20 cellular contexts compared by ENCODE assay signal in the genomic region with DNA sequence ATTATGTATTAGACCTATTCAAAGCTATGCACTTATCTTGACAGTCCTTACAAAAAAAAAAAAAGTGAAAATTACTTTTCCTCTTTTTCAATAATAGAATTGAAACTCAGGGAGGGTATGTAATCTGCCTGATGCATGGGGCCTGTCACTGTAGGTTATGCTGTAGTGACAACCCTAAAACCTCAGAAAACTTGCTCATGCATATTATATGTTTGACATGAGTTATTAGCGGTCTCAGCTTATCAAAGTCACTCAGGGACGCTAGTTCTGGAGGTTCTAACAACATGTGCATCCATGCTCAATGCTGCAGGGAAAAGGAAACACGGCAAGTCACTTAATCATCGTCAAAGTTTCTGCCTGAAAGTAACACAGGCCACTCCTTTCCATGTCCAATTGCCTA.
DNase-seq lines count a peak whose midpoint lies in the region; ATAC-seq and TF ChIP-seq lines count a peak whose summit lies in the region.
"Had no signal": no experiment of that assay in that cellular context is flagged by ENCODE, and none has a peak within 500 bp of the region (broad histone marks: within the 10 kb centered on the region; RNA-seq: fewer than 3 reads in every experiment).

No MANE protein-coding gene starts in this region.

- no peak overlapping the region for H3K27ac Mint-ChIP-seq in GM23338
- no peak overlapping the region for H3K27ac Mint-ChIP-seq in stimulated activated memory B cell treated with anti-CD40 and anti-IgM and Interleukin-4, amounts not matched to agents 10 μg/mL and 1 μg/mL and 100 μg/mL, for 72 hours
- H3K27ac Mint-ChIP-seq in osteocyte (ENCODE audit: unreplicated experiment): no peak overlapping the region
- H3K27ac Mint-ChIP-seq: CD14-positive monocyte; CD4-positive, alpha-beta T cell; CD8-positive, alpha-beta memory T cell had no signal

- no peak overlapping the region for H3K4me2 ChIP-seq in GM23338
- H3K4me2 ChIP-seq: A549; BLaER1 treated with 17β-estradiol and CSF1 and Interleukin-3, amounts not matched to agents 10 nM and 100 nM had no signal

- H3K27me3 ChIP-seq in GM23338 (ENCODE audit: insufficient read depth): no peaks in the 10 kb centered on the region
- H3K27me3 ChIP-seq: BE2C; BLaER1 treated with 17β-estradiol and CSF1 and Interleukin-3, amounts not matched to agents 10 nM and 100 nM had no signal

- H3K9me3 Mint-ChIP-seq in GM23338 (peaks cover 13% of the 10 kb centered on the region; the same call in 2 of the 3 replicates), osteocyte (ENCODE audit: unreplicated experiment) (peaks cover 19% of the 10 kb centered on the region)
- H3K9me3 Mint-ChIP-seq in stimulated activated memory B cell treated with anti-CD40 and anti-IgM and Interleukin-4, amounts not matched to agents 10 μg/mL and 1 μg/mL and 100 μg/mL, for 72 hours: peaks cover 3% of the 10 kb centered on the region
- H3K9me3 Mint-ChIP-seq: CD4-positive, alpha-beta T cell had no signal

- CTCF ChIA-PET in RWPE1 (lab: Yijun Ruan, JAX): interaction anchor here (0.6 kb wide), 1 partner anchor 17 kb away, joined by 3 read pairs; no protein-coding TSS in a partner anchor

- no peak for ATAC-seq in GM23338
- peak; percentile 24 for ATAC-seq in stimulated activated memory B cell treated with anti-CD40 and anti-IgM and Interleukin-4, amounts not matched to agents 10 μg/mL and 1 μg/mL and 100 μg/mL, for 72 hours
- no peak for ATAC-seq in HG03108 (IDR thresholded peaks at IDR 0.05; ENCODE audit: unreplicated experiment)
- ATAC-seq: A549 had no signal

- H3F3A ChIP-seq in GM23338 (replicated peaks; ENCODE audit: low read depth): no peaks in the 10 kb centered on the region

- no peak overlapping the region for H3K4me3 ChIP-seq in GM23338
- H3K4me3 ChIP-seq: A549; BLaER1 treated with 17β-estradiol and CSF1 and Interleukin-3, amounts not matched to agents 10 nM and 100 nM had no signal

- no peaks in the 10 kb centered on the region for H3K36me3 ChIP-seq in GM23338 (ENCODE audit: insufficient read depth)
- H3K36me3 ChIP-seq: BE2C had no signal

- DNase-seq in GM23338 (ENCODE audit: low spot score) (no peak), left kidney (ENCODE audit: low read depth, low spot score) (peak; percentile 32), RWPE1 (ENCODE audit: low spot score) (no peak), osteocyte (ENCODE audit: extremely low spot score, unreplicated experiment) (no peak)
- DNase-seq: 8988T; ACHN; AML-193; BE2C; Calu3; CD4-positive, alpha-beta T cell; CD8-positive, alpha-beta memory T cell; DMS79 treated with DMSO at 0.1 percent for 48 hours; GF-D8; H7; HCEC 1CT had no signal

- no peaks in the 10 kb centered on the region for H3K4me1 Mint-ChIP-seq in GM23338
- peaks cover 6% of the 10 kb centered on the region for H3K4me1 Mint-ChIP-seq in stimulated activated memory B cell treated with anti-CD40 and anti-IgM and Interleukin-4, amounts not matched to agents 10 μg/mL and 1 μg/mL and 100 μg/mL, for 72 hours
- no peaks in the 10 kb centered on the region for H3K4me1 Mint-ChIP-seq in osteocyte (ENCODE audit: unreplicated experiment)
- H3K4me1 Mint-ChIP-seq: CD14-positive monocyte; CD8-positive, alpha-beta memory T cell had no signal

- no peaks in the 10 kb centered on the region for H3K4me1 ChIP-seq in GM23338 (ENCODE audit: insufficient read depth)
- H3K4me1 ChIP-seq: A549; BE2C; BLaER1 treated with 17β-estradiol and CSF1 and Interleukin-3, amounts not matched to agents 10 nM and 100 nM had no signal

- H3K79me2 ChIP-seq in GM23338 (replicated peaks; ENCODE audit: insufficient read depth): no peaks in the 10 kb centered on the region

- H3K27ac ChIP-seq in GM23338 (ENCODE audit: low read depth) (no peak overlapping the region), RWPE1 (no peak overlapping the region)
- H3K27ac ChIP-seq: A549; BLaER1 treated with 17β-estradiol and CSF1 and Interleukin-3, amounts not matched to agents 10 nM and 100 nM had no signal

- TF ChIP-seq CTCF in GM23338 (conservative IDR thresholded peaks at IDR 0.05; ENCODE audit: low read depth in 2 of 2) (no peak), RWPE1 (conservative IDR thresholded peaks at IDR 0.05; ENCODE audit: low read depth) (no peak), osteocyte (IDR thresholded peaks at IDR 0.05) (no peak)

- H3K4me3 Mint-ChIP-seq in GM23338: no peak overlapping the region
- H3K4me3 Mint-ChIP-seq in stimulated activated memory B cell treated with anti-CD40 and anti-IgM and Interleukin-4, amounts not matched to agents 10 μg/mL and 1 μg/mL and 100 μg/mL, for 72 hours: no peak overlapping the region
- no peak overlapping the region for H3K4me3 Mint-ChIP-seq in osteocyte (ENCODE audit: unreplicated experiment)
- H3K4me3 Mint-ChIP-seq: CD14-positive monocyte; CD4-positive, alpha-beta T cell; CD8-positive, alpha-beta memory T cell had no signal

- POLR2A ChIA-PET in RWPE1 (lab: Yijun Ruan, JAX; ENCODE audit: low non-redundant PET): no interaction called here

- H2AFZ ChIP-seq in GM23338: peak overlapping the region; percentile 34; the same call in 1 of the 2 replicates

- H3K36me3 Mint-ChIP-seq in GM23338 (ENCODE audit: low read depth): peaks cover 8% of the 10 kb centered on the region
- H3K36me3 Mint-ChIP-seq in stimulated activated memory B cell treated with anti-CD40 and anti-IgM and Interleukin-4, amounts not matched to agents 10 μg/mL and 1 μg/mL and 100 μg/mL, for 72 hours: peaks cover 5% of the 10 kb centered on the region
- H3K36me3 Mint-ChIP-seq in osteocyte (ENCODE audit: unreplicated experiment): no peaks in the 10 kb centered on the region
- H3K36me3 Mint-ChIP-seq: CD14-positive monocyte; CD8-positive, alpha-beta memory T cell had no signal

- H3K27me3 Mint-ChIP-seq in GM23338 (ENCODE audit: insufficient read depth, low read depth, poor library complexity) (no peaks in the 10 kb centered on the region), osteocyte (ENCODE audit: unreplicated experiment) (no peaks in the 10 kb centered on the region)
- no peaks in the 10 kb centered on the region for H3K27me3 Mint-ChIP-seq in stimulated activated memory B cell treated with anti-CD40 and anti-IgM and Interleukin-4, amounts not matched to agents 10 μg/mL and 1 μg/mL and 100 μg/mL, for 72 hours

- H3K9me2 ChIP-seq in GM23338 (ENCODE audit: insufficient read depth): 0 out of 2 replicates have a peak, but pooled peaks cover 5% of the 10 kb centered on the region

- no peaks in the 10 kb centered on the region for H4K20me1 ChIP-seq in GM23338 (replicated peaks; ENCODE audit: insufficient read depth)
- H4K20me1 ChIP-seq: BLaER1 treated with 17β-estradiol and CSF1 and Interleukin-3, amounts not matched to agents 10 nM and 100 nM had no signal

TF ChIP-seq in GM23338, 12 proteins besides CTCF, POLR2A, EP300 and RAD21:
- no peak for TF ChIP-seq ZNF331 (CRISPR knock-in tag; IDR thresholded peaks at IDR 0.05; ENCODE audit: low read depth)
- TF ChIP-seq EZH2phosphoT487 (IDR thresholded peaks at IDR 0.05; ENCODE audit: unreplicated experiment): no peak
- TF ChIP-seq EZH2 (IDR thresholded peaks at IDR 0.05; ENCODE audit: low read depth, unreplicated experiment): no peak
- TF ChIP-seq, protein P1, sequence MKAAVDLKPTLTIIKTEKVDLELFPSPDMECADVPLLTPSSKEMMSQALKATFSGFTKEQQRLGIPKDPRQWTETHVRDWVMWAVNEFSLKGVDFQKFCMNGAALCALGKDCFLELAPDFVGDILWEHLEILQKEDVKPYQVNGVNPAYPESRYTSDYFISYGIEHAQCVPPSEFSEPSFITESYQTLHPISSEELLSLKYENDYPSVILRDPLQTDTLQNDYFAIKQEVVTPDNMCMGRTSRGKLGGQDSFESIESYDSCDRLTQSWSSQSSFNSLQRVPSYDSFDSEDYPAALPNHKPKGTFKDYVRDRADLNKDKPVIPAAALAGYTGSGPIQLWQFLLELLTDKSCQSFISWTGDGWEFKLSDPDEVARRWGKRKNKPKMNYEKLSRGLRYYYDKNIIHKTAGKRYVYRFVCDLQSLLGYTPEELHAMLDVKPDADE (IDR thresholded peaks at IDR 0.05): no peak
- no peak for TF ChIP-seq REST (IDR thresholded peaks at IDR 0.05; ENCODE audit: unreplicated experiment)
- no peak for TF ChIP-seq STAT1 (IDR thresholded peaks at IDR 0.05; ENCODE audit: unreplicated experiment)
- no peak for TF ChIP-seq POLR2AphosphoS5 (IDR thresholded peaks at IDR 0.05; ENCODE audit: low read depth)
